8 cellular contexts compared by ENCODE assay signal in genomic region chr1:180515857-180516388, GRCh38. TPM values are rescaled to one million over a fixed set of nuclear protein-coding genes. Genes with fewer than 3 reads are reported as not detected.
A peak's percentile ranks its signal among the peaks of the same experiment; 100 is the strongest.
DNase-seq lines count a peak whose midpoint lies in the region; ATAC-seq and TF ChIP-seq lines count a peak whose summit lies in the region.

No MANE protein-coding gene starts in this region.

- no peak overlapping the region for H3K14ac ChIP-seq in trophoblast cell (ENCODE audit: low read length)

- H2BK12ac ChIP-seq in trophoblast cell (ENCODE audit: low read length), result no peak overlapping the region

- H3K9me3 ChIP-seq in HCT116 (ENCODE audit: control insufficient read depth in 1 of 2, insufficient read depth in 1 of 2, low read depth in 1 of 2, low read length in 2 of 2) (no peaks in the 10 kb centered on the region), SJCRH30 (replicated peaks) (no peaks in the 10 kb centered on the region), trophoblast cell (ENCODE audit: insufficient read depth, low read depth, low read length) (peaks cover 2% of the 10 kb centered on the region)

- peaks cover 3% of the 10 kb centered on the region for H3K27me3 Mint-ChIP-seq in activated naive CD4-positive, alpha-beta T cell treated with anti-CD3 and anti-CD28 coated beads for 36 hours (ENCODE audit: low read depth)

- peak overlapping the region; percentile 11; the same call in 1 of the 2 replicates for H3K27ac ChIP-seq in HCT116 (ENCODE audit: low read depth, low read length)
- no peak overlapping the region for H3K27ac ChIP-seq in SJCRH30
- H3K27ac ChIP-seq in trophoblast cell (ENCODE audit: low read depth, low read length), result no peak overlapping the region

- H3K4ac ChIP-seq in trophoblast cell (ENCODE audit: low read depth, low read length), result no peak overlapping the region

- CTCF ChIA-PET in HCT116 (lab: Charles Lee), result interaction anchor here (0.6 to 3.3 kb wide), 14 partner anchors 9 to 647 kb away, joined by 3 to 73 read pairs (median 6); partner anchors contain the start of gene ACBD6
- CTCF ChIA-PET in activated naive CD4-positive, alpha-beta T cell treated with anti-CD3 and anti-CD28 coated beads for 36 hours (lab: Charles Lee), result interaction anchor here (0.6 to 9.1 kb wide), 27 partner anchors 10 to 914 kb away, joined by 3 to 105 read pairs (median 4); no protein-coding TSS in a partner anchor

- no peak overlapping the region for H3K27ac Mint-ChIP-seq in activated naive CD4-positive, alpha-beta T cell treated with anti-CD3 and anti-CD28 coated beads for 36 hours

- peaks cover 7% of the 10 kb centered on the region for H3K79me1 ChIP-seq in trophoblast cell (ENCODE audit: low read length)

- no peak overlapping the region for H4K8ac ChIP-seq in trophoblast cell (ENCODE audit: low read depth, low read length)

- H4K12ac ChIP-seq in trophoblast cell (ENCODE audit: low read depth, low read length), result no peak overlapping the region

- RAD21 ChIA-PET in HCT116 (lab: Charles Lee; ENCODE audit: low non-redundant PET in 1 of 2, low total read pairs in 2 of 2, uncharacterized antibody in 2 of 2, unreplicated experiment in 2 of 2), result interaction anchor here (0.8 to 1.2 kb wide), 4 partner anchors 346 to 366 kb away, joined by 3 to 8 read pairs (median 3); no protein-coding TSS in a partner anchor

- H3K9me3 Mint-ChIP-seq in activated naive CD4-positive, alpha-beta T cell treated with anti-CD3 and anti-CD28 coated beads for 36 hours, result no peaks in the 10 kb centered on the region

- H2AFZ ChIP-seq in HCT116 (ENCODE audit: low read depth, low read length, poor library complexity, severe bottlenecking) (peak overlapping the region; percentile 81), trophoblast cell (ENCODE audit: insufficient read depth, low read length, poor library complexity) (no peak overlapping the region)

- peak; percentile 99 for ATAC-seq in HCT116

- H3K9me2 ChIP-seq in HCT116 (ENCODE audit: insufficient read depth), result no peaks in the 10 kb centered on the region

- no peaks in the 10 kb centered on the region for H3K36me3 Mint-ChIP-seq in activated naive CD4-positive, alpha-beta T cell treated with anti-CD3 and anti-CD28 coated beads for 36 hours (ENCODE audit: low read depth)

- no TSS peak for BruUV-seq in HCT116 (replicated peaks; lab: Mats Ljungman, UMichigan)

- peak overlapping the region; percentile 18; the same call in 1 of the 2 replicates for H3K4me2 ChIP-seq in HCT116 (ENCODE audit: low read length)
- H3K4me2 ChIP-seq in trophoblast cell (ENCODE audit: low read length), result no peak overlapping the region

- H3K27me3 ChIP-seq in HCT116 (ENCODE audit: insufficient read depth, low read length) (no peaks in the 10 kb centered on the region), SJCRH30 (no peaks in the 10 kb centered on the region), trophoblast cell (ENCODE audit: insufficient read depth, low read length) (no peaks in the 10 kb centered on the region)

- no peaks in the 10 kb centered on the region for H4K20me1 ChIP-seq in HCT116 (ENCODE audit: insufficient read depth)

- H3K4me1 ChIP-seq in HCT116 (ENCODE audit: control insufficient read depth in 1 of 2, insufficient read depth in 2 of 2, low read length in 2 of 2) (peaks cover 4 to 8% of the 10 kb centered on the region in 2 experiments; a peak in 2 of 4 replicates), SJCRH30 (no peaks in the 10 kb centered on the region), trophoblast cell (ENCODE audit: control insufficient read depth in 1 of 2, insufficient read depth in 2 of 2, low read length in 2 of 2) (peaks cover 6 to 8% of the 10 kb centered on the region in 2 experiments)

- H2BK5ac ChIP-seq in trophoblast cell (ENCODE audit: low read depth, low read length, poor library complexity), result no peak overlapping the region

- no peak overlapping the region for H3K18ac ChIP-seq in trophoblast cell (ENCODE audit: low read length)

- H3K4me3 ChIP-seq in HCT116 (replicated peaks in 1 of 2; ENCODE audit: low read depth in 1 of 2, low read length in 2 of 2), result no peak overlapping the region
- H3K4me3 ChIP-seq in SJCRH30, result no peak overlapping the region
- no peak overlapping the region for H3K4me3 ChIP-seq in trophoblast cell (ENCODE audit: low read depth, low read length)

- H3K4me3 Mint-ChIP-seq in activated naive CD4-positive, alpha-beta T cell treated with anti-CD3 and anti-CD28 coated beads for 36 hours, result no peak overlapping the region

- no peak overlapping the region for H4K91ac ChIP-seq in trophoblast cell (ENCODE audit: low read depth, low read length)

- no peaks in the 10 kb centered on the region for H3K79me2 ChIP-seq in HCT116 (ENCODE audit: insufficient read depth, low read length)
- no peaks in the 10 kb centered on the region for H3K79me2 ChIP-seq in trophoblast cell (ENCODE audit: control insufficient read depth, insufficient read depth, low read length, poor library complexity)

- H3K36me3 ChIP-seq in HCT116 (ENCODE audit: control insufficient read depth in 1 of 2, insufficient read depth in 2 of 2, low read length in 2 of 2), result no peaks in the 10 kb centered on the region
- no peaks in the 10 kb centered on the region for H3K36me3 ChIP-seq in SJCRH30
- no peaks in the 10 kb centered on the region for H3K36me3 ChIP-seq in trophoblast cell (ENCODE audit: control insufficient read depth in 1 of 2, insufficient read depth in 2 of 2, low read length in 2 of 2)

- POLR2A ChIA-PET in HCT116 (lab: Charles Lee), result interaction anchor here (0.7 to 0.9 kb wide), 3 partner anchors 14 to 668 kb away, joined by 3 to 6 read pairs (median 3); partner anchors contain the start of gene ACBD6

- no peak overlapping the region for H3K23ac ChIP-seq in trophoblast cell (ENCODE audit: low read length)

- peak; percentile 64 to 83 (median 80) for TF ChIP-seq CTCF in HCT116 (IDR thresholded peaks at IDR 0.05 in 2 of 3, conservative IDR thresholded peaks at IDR 0.05 in 1 of 3; ENCODE audit: borderline replicate concordance in 1 of 3, insufficient read depth in 1 of 3, low read depth in 2 of 3, low read length in 2 of 3)

- no peak for TF ChIP-seq POLR2A in HCT116 (IDR thresholded peaks at IDR 0.05; ENCODE audit: borderline replicate concordance, extremely low read depth, insufficient read depth, insufficient read length)

- peak; percentile 94 for TF ChIP-seq RAD21 in HCT116 (IDR thresholded peaks at IDR 0.05; ENCODE audit: low read depth)

- H2AK5ac ChIP-seq in trophoblast cell (ENCODE audit: low read length), result no peak overlapping the region

- WGBS in trophoblast cell (ENCODE audit: extremely low coverage, insufficient coverage, insufficient read length), result no CpG with 5 or more reads among the region's 8 CpGs

- H2BK120ac ChIP-seq in trophoblast cell (ENCODE audit: insufficient read depth, low read length, poor library complexity), result no peak overlapping the region

- DNase-seq in GM04503 (ENCODE audit: low read depth) (peak; percentile 37), HCT116 (ENCODE audit: low read depth, low spot score) (peak; percentile 73), NAMALWA (ENCODE audit: low spot score) (peak; percentile 92), SJCRH30 (peak; percentile 58 to 90), germinal center (ENCODE audit: low spot score) (peak; percentile 72), trophoblast cell (peak; percentile 60 to 92), cortex of kidney (lab: John Stamatoyannopoulos, UW) (no peak)
- DNase-seq in activated naive CD4-positive, alpha-beta T cell treated with anti-CD3 and anti-CD28 coated beads for 36 hours, result peak; percentile 76

- intact Hi-C loops in HCT116 (cut with micrococcal nuclease), result loop anchor here (1.0 to 10.0 kb wide), 4 partner anchors 346 to 909 kb away; no protein-coding TSS in a partner anchor
- intact Hi-C loops in activated naive CD4-positive, alpha-beta T cell treated with anti-CD3 and anti-CD28 coated beads for 36 hours (cut with micrococcal nuclease), result loop anchor here (1.0 to 5.0 kb wide), 5 partner anchors 17 to 650 kb away; no protein-coding TSS in a partner anchor

- peaks cover 3% of the 10 kb centered on the region for H3K4me1 Mint-ChIP-seq in activated naive CD4-positive, alpha-beta T cell treated with anti-CD3 and anti-CD28 coated beads for 36 hours (ENCODE audit: low read depth)

- no peak overlapping the region for H3K9ac ChIP-seq in HCT116 (ENCODE audit: low read length)
- no peak overlapping the region for H3K9ac ChIP-seq in trophoblast cell (ENCODE audit: low read length)

TF ChIP-seq in HCT116, 20 proteins besides CTCF, POLR2A, EP300 and RAD21 (continues in another document):
- TF ChIP-seq EGR1 (IDR thresholded peaks at IDR 0.05; ENCODE audit: low read depth), result 0 out of 2 replicates have a peak, but pooled peaks have one; percentile 26
- TF ChIP-seq ZBTB33 (IDR thresholded peaks at IDR 0.05; ENCODE audit: extremely low read depth, insufficient replicate concordance, low read length), result no peak
- no peak for TF ChIP-seq JUND (IDR thresholded peaks at IDR 0.05)
- TF ChIP-seq EZH2 (IDR thresholded peaks at IDR 0.05), result no peak
- TF ChIP-seq ELF1 (IDR thresholded peaks at IDR 0.05; ENCODE audit: borderline replicate concordance, low read depth), result no peak
- TF ChIP-seq CBX3 (IDR thresholded peaks at IDR 0.05; ENCODE audit: low read depth), result peak; percentile 22; the same call in 1 of the 2 replicates
- TF ChIP-seq TCF7L2 (IDR thresholded peaks at IDR 0.05; ENCODE audit: borderline replicate concordance, extremely low read depth, insufficient read depth, insufficient read length), result peak; percentile 27

RNA-seq across cellular contexts. Expression of gene ACBD6, which starts 13.5 kb away (rescaled TPM):
- total RNA-seq in HCT116 (2021; ENCODE audit: unreplicated experiment), result 43.2 TPM
- 49.7 and 54.4 TPM in 2 replicates for polyA plus RNA-seq in HCT116 (2012)
- 40.9 and 44.6 TPM in 2 replicates for total RNA-seq in SJCRH30 (2014; rRNA removed; shearing (Covaris generic))
- total RNA-seq in activated naive CD4-positive, alpha-beta T cell treated with anti-CD3 and anti-CD28 coated beads for 36 hours, result 10 to 100 TPM; 31.1 to 32.9 TPM
- polyA plus RNA-seq in trophoblast cell (2013), result 25.2 and 25.9 TPM in 2 replicates

RNA-seq across cellular contexts. Expression of gene OVAAL, which starts 42.8 kb away (rescaled TPM):
- total RNA-seq in HCT116 (2021; ENCODE audit: unreplicated experiment), result not detected
- not detected in 2 replicates for polyA plus RNA-seq in HCT116 (2012)
- not detected in 2 replicates for total RNA-seq in SJCRH30 (2014; rRNA removed; shearing (Covaris generic))
- not detected for total RNA-seq in activated naive CD4-positive, alpha-beta T cell treated with anti-CD3 and anti-CD28 coated beads for 36 hours
- not detected in 2 replicates for polyA plus RNA-seq in trophoblast cell (2013)
